In genomic region chr10:60943372-60944158, GRCh38 we compare ENCODE assay signal across 8 cellular contexts. TPM values are rescaled to one million over a fixed set of nuclear protein-coding genes. Genes with fewer than 3 reads are reported as not detected.
DNase-seq lines count a peak whose midpoint lies in the region; ATAC-seq and TF ChIP-seq lines count a peak whose summit lies in the region.

No MANE protein-coding gene starts in this region.

- TF ChIP-seq POLR2A in gastrocnemius medialis (IDR thresholded peaks at IDR 0.05) = no peak

- peak overlapping the region; percentile 72 to 92 (median 86) for H3K4me3 ChIP-seq in BLaER1 treated with 17β-estradiol and CSF1 and Interleukin-3, amounts not matched to agents 10 nM and 100 nM
- H3K4me3 ChIP-seq in SJCRH30 (peak overlapping the region; percentile 93), cardiac fibroblast (replicated peaks in 1 of 2; ENCODE audit: low read depth in 2 of 2, low read length in 2 of 2) (peak overlapping the region; percentile 67 to 78), gastrocnemius medialis (peak overlapping the region; percentile 87 to 93 (median 90))

- H3K27me3 ChIP-seq in BLaER1 treated with 17β-estradiol and CSF1 and Interleukin-3, amounts not matched to agents 10 nM and 100 nM = no peaks in the 10 kb centered on the region
- H3K27me3 ChIP-seq in SJCRH30 = no peaks in the 10 kb centered on the region
- no peaks in the 10 kb centered on the region for H3K27me3 ChIP-seq in gastrocnemius medialis

- H3K9me3 ChIP-seq in BLaER1 treated with 17β-estradiol and CSF1 and Interleukin-3, amounts not matched to agents 10 nM and 100 nM (replicated peaks in 1 of 11) = no peaks in the 10 kb centered on the region
- H3K9me3 ChIP-seq in SJCRH30 (replicated peaks) (no peaks in the 10 kb centered on the region), gastrocnemius medialis (no peaks in the 10 kb centered on the region)

- peaks cover 0 to 6% (median 0%) of the 10 kb centered on the region in 11 experiments; a peak in 2 of 22 replicates for H3K36me3 ChIP-seq in BLaER1 treated with 17β-estradiol and CSF1 and Interleukin-3, amounts not matched to agents 10 nM and 100 nM
- no peaks in the 10 kb centered on the region; the same call in 1 of the 2 replicates for H3K36me3 ChIP-seq in SJCRH30
- no peaks in the 10 kb centered on the region for H3K36me3 ChIP-seq in gastrocnemius medialis

- H3K4me1 ChIP-seq in BLaER1 treated with 17β-estradiol and CSF1 and Interleukin-3, amounts not matched to agents 10 nM and 100 nM = peaks cover 20 to 45% (median 26%) of the 10 kb centered on the region in 10 experiments
- H3K4me1 ChIP-seq in SJCRH30 (peaks cover 6% of the 10 kb centered on the region), gastrocnemius medialis (peaks cover 31 to 52% of the 10 kb centered on the region in 2 donors)

- DNase-seq in SJCRH30 (peak; percentile 75 to 82), cardiac fibroblast (ENCODE audit: low read depth in 2 of 2) (peak; percentile 64 to 73), iPS-NIHi7 (ENCODE audit: extremely low spot score) (peak; percentile 67), gastrocnemius medialis (peak; percentile 59 to 78), OCI-M2 (lab: John Stamatoyannopoulos, UW; ENCODE audit: unreplicated experiment) (no peak)

- H3K27ac ChIP-seq in BLaER1 treated with 17β-estradiol and CSF1 and Interleukin-3, amounts not matched to agents 10 nM and 100 nM = peak overlapping the region; percentile 78 to 97 (median 94)
- H3K27ac ChIP-seq in SJCRH30 = peak overlapping the region; percentile 100
- H3K27ac ChIP-seq in gastrocnemius medialis = peak overlapping the region; percentile 97 to 100 (median 99)

- intact Hi-C loops in gastrocnemius medialis (cut with DNase I; ENCODE audit: low total_unique reads) = loop anchor here (1.0 to 5.0 kb wide), 5 partner anchors 33 to 1104 kb away; no protein-coding TSS in a partner anchor

- H3K4me2 ChIP-seq in BLaER1 treated with 17β-estradiol and CSF1 and Interleukin-3, amounts not matched to agents 10 nM and 100 nM = peak overlapping the region; percentile 78 to 95 (median 94)

- H3K9ac ChIP-seq in BLaER1 treated with 17β-estradiol and CSF1 and Interleukin-3, amounts not matched to agents 10 nM and 100 nM = peak overlapping the region; percentile 86 to 96 (median 93)

- no peak for TF ChIP-seq CTCF in cardiac fibroblast (IDR thresholded peaks at IDR 0.05; ENCODE audit: low read depth, low read length)
- peak in 1 of 5 experiments; percentile 10 for TF ChIP-seq CTCF in gastrocnemius medialis (IDR thresholded peaks at IDR 0.05 in 4 of 5, conservative IDR thresholded peaks at IDR 0.05 in 1 of 5)

- peak; percentile 42 for ATAC-seq in GM18909 (IDR thresholded peaks at IDR 0.05; ENCODE audit: poor library complexity, unreplicated experiment)
- ATAC-seq in HG03439 (IDR thresholded peaks at IDR 0.05; ENCODE audit: unreplicated experiment) = peak; percentile 40
- ATAC-seq in gastrocnemius medialis = peak; percentile 33 to 45

- in situ Hi-C loops in gastrocnemius medialis (cut with MboI; ENCODE audit: low sequenced_read_pairs in 4 of 4) = loop anchor here in 1 of 4 donors (25.0 kb wide), 1 partner anchor 1119 kb away; no protein-coding TSS in a partner anchor

- no peaks in the 10 kb centered on the region for H4K20me1 ChIP-seq in BLaER1 treated with 17β-estradiol and CSF1 and Interleukin-3, amounts not matched to agents 10 nM and 100 nM

RNA-seq across cellular contexts. Expression of gene RHOBTB1, which starts 0.4 kb away (rescaled TPM):
- 23.0 and 23.6 TPM in 2 replicates for total RNA-seq in SJCRH30 (2014; rRNA removed; shearing (Covaris generic))
- 10 to 100 TPM; 22.2 to 47.7 (median 33.5) TPM for total RNA-seq in gastrocnemius medialis
